13 cellular contexts compared by ENCODE assay signal in the genomic region with DNA sequence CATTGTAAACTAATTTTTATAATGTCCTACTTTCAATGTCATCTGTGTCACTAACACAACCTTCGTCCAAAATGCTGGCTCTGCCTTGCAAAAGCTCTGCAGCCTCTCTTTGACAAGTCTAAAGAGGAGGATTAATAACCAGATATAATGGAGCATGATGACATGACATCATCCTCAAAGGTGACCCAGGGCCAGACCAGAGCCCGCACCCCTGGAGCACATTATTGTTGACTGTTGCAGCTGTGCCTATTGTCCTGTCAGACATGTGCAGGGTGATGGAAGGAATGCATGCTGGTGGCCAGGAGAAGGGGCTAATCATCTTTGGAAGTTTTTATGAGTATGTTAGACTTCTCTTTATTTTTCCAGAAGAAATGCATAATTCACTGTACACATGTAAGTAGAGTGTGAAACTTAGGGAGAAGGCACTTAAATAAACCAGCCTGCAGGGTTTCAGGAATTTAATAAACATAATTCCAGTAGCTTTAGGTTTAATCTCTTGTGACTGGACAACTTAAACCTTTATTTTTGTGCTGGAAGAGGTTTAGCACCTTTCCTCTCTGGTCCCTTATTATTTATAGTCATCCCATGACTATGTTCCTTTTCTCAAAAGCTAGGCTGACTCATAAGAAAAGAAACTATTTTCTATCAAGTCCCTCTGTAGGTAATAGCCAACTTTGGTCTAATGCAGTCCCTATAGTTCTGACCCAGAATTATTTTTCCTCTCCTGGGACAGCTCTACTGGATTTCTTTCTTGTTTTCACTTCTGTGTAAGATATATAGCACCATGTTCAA.
DNase-seq lines count a peak whose midpoint lies in the region; ATAC-seq and TF ChIP-seq lines count a peak whose summit lies in the region.
"Had no signal": no experiment of that assay in that cellular context is flagged by ENCODE, and none has a peak within 500 bp of the region (broad histone marks: within the 10 kb centered on the region; RNA-seq: fewer than 3 reads in every experiment).

No MANE protein-coding gene starts in this region.

- H3K27ac ChIP-seq in Panc1 (ENCODE audit: low read length): peak overlapping the region; percentile 64; the same call in 1 of the 2 replicates
- peak overlapping the region; percentile 93 for H3K27ac ChIP-seq in endodermal cell (ENCODE audit: low read depth, low read length)
- H3K27ac ChIP-seq: left lung had no signal

- in situ Hi-C loops in Panc1 (cut with HindIII; ENCODE audit: low pct_unique_long_range_greater_than_20kb, low sequenced_read_pairs): no loop called here

- no peaks in the 10 kb centered on the region for H3K4me1 Mint-ChIP-seq in endodermal cell
- H3K4me1 Mint-ChIP-seq in activated naive CD4-positive, alpha-beta T cell treated with anti-CD3 and anti-CD28 coated beads, Interleukin-2, amount 10 ng/mL, durations not matched to agents 7 days and 5 days: no peaks in the 10 kb centered on the region
- H3K4me1 Mint-ChIP-seq: activated T-helper 17 cell treated with anti-CD3 and anti-CD28 coated beads, Interleukin-2, amount 50 U/mL, for 72 hours had no signal

- ATAC-seq in Panc1: peak; percentile 26; the same call in 1 of the 2 replicates
- ATAC-seq: activated T-helper 17 cell treated with anti-CD3 and anti-CD28 coated beads, Interleukin-2, amount 50 U/mL, for 72 hours; left lung had no signal

- H3K4me3 ChIP-seq in Panc1 (ENCODE audit: low read depth in 2 of 2, low read length in 2 of 2) (no peak overlapping the region), endodermal cell (ENCODE audit: low read length) (no peak overlapping the region), retinal pigment epithelial cell (ENCODE audit: low read length) (no peak overlapping the region)
- H3K4me3 ChIP-seq: left lung had no signal

- no peak overlapping the region for H3K4me3 Mint-ChIP-seq in endodermal cell
- H3K4me3 Mint-ChIP-seq in activated naive CD4-positive, alpha-beta T cell treated with anti-CD3 and anti-CD28 coated beads, Interleukin-2, amount 10 ng/mL, durations not matched to agents 7 days and 5 days: no peak overlapping the region
- H3K4me3 Mint-ChIP-seq: activated CD4-positive, alpha-beta memory T cell treated with anti-CD3 and anti-CD28 coated beads for 36 hours; activated T-helper 17 cell treated with anti-CD3 and anti-CD28 coated beads, Interleukin-2, amount 50 U/mL, for 72 hours; CD4-positive, alpha-beta T cell had no signal

- 88 to 94% methylated on average over 2 of the region's 2 CpGs for WGBS in endodermal cell (ENCODE audit: insufficient coverage in 1 of 2, insufficient read length in 1 of 2), 2 experiments

- no peaks in the 10 kb centered on the region for H3K36me3 ChIP-seq in Panc1 (ENCODE audit: control insufficient read depth, insufficient read depth, low read length)
- H3K36me3 ChIP-seq in endodermal cell (ENCODE audit: control insufficient read depth, insufficient read depth, low read length): no peaks in the 10 kb centered on the region
- H3K36me3 ChIP-seq: left lung had no signal

- peaks cover 31% of the 10 kb centered on the region; the same call in 1 of the 2 replicates for H3K9me3 ChIP-seq in Panc1 (ENCODE audit: control insufficient read depth, insufficient read depth, low read depth, low read length)
- H3K9me3 ChIP-seq in endodermal cell (ENCODE audit: control insufficient read depth, low read length): peaks cover 19% of the 10 kb centered on the region

- BruUV-seq in Panc1 (replicated peaks; lab: Mats Ljungman, UMichigan): no TSS peak

- no peaks in the 10 kb centered on the region for H3K36me3 Mint-ChIP-seq in endodermal cell (ENCODE audit: low read depth)
- H3K36me3 Mint-ChIP-seq in activated naive CD4-positive, alpha-beta T cell treated with anti-CD3 and anti-CD28 coated beads, Interleukin-2, amount 10 ng/mL, durations not matched to agents 7 days and 5 days: no peaks in the 10 kb centered on the region
- H3K36me3 Mint-ChIP-seq: activated CD4-positive, alpha-beta memory T cell treated with anti-CD3 and anti-CD28 coated beads for 36 hours had no signal

- POLR2A ChIA-PET in Panc1 (lab: Charles Lee): interaction anchor here (0.6 kb wide), 1 partner anchor 285 kb away, joined by 3 read pairs; no protein-coding TSS in a partner anchor

- H3K27me3 ChIP-seq in Panc1 (ENCODE audit: control insufficient read depth, insufficient read depth, low read length): no peaks in the 10 kb centered on the region
- no peaks in the 10 kb centered on the region for H3K27me3 ChIP-seq in endodermal cell (ENCODE audit: control insufficient read depth, insufficient read depth, low read length, poor library complexity, severe bottlenecking)
- H3K27me3 ChIP-seq: left lung had no signal

- CTCF ChIA-PET in Panc1 (lab: Charles Lee): no interaction called here
- CTCF ChIA-PET in activated naive CD4-positive, alpha-beta T cell treated with anti-CD3 and anti-CD28 coated beads, Interleukin-2, amount 10 ng/mL, durations not matched to agents 7 days and 5 days (lab: Charles Lee): no interaction called here

- no peak overlapping the region for H3K27ac Mint-ChIP-seq in endodermal cell
- H3K27ac Mint-ChIP-seq in activated naive CD4-positive, alpha-beta T cell treated with anti-CD3 and anti-CD28 coated beads, Interleukin-2, amount 10 ng/mL, durations not matched to agents 7 days and 5 days: no peak overlapping the region
- H3K27ac Mint-ChIP-seq: activated CD4-positive, alpha-beta memory T cell treated with anti-CD3 and anti-CD28 coated beads for 36 hours; activated T-helper 17 cell treated with anti-CD3 and anti-CD28 coated beads, Interleukin-2, amount 50 U/mL, for 72 hours; CD4-positive, alpha-beta T cell had no signal

- no peaks in the 10 kb centered on the region for H3K27me3 Mint-ChIP-seq in endodermal cell (ENCODE audit: insufficient read depth)
- no peaks in the 10 kb centered on the region for H3K27me3 Mint-ChIP-seq in activated naive CD4-positive, alpha-beta T cell treated with anti-CD3 and anti-CD28 coated beads, Interleukin-2, amount 10 ng/mL, durations not matched to agents 7 days and 5 days
- H3K27me3 Mint-ChIP-seq: activated CD4-positive, alpha-beta memory T cell treated with anti-CD3 and anti-CD28 coated beads for 36 hours; activated T-helper 17 cell treated with anti-CD3 and anti-CD28 coated beads, Interleukin-2, amount 50 U/mL, for 72 hours; CD4-positive, alpha-beta T cell had no signal

- peak; percentile 16 for DNase-seq in NCI-H82 (lab: John Stamatoyannopoulos, UW)
- no peak for DNase-seq in NCI-H82 treated with DMSO at 0.1 percent for 48 hours (lab: John Stamatoyannopoulos, UW; ENCODE audit: unreplicated experiment)
- DNase-seq in Panc1 (ENCODE audit: low read depth, low spot score): no peak
- DNase-seq in endodermal cell: no peak
- DNase-seq in retinal pigment epithelial cell (ENCODE audit: low read depth): peak; percentile 21
- DNase-seq in NCI-H1092 treated with DMSO at 0.1 percent for 48 hours (lab: John Stamatoyannopoulos, UW): no peak
- no peak for DNase-seq in activated naive CD4-positive, alpha-beta T cell treated with anti-CD3 and anti-CD28 coated beads, Interleukin-2, amount 10 ng/mL, durations not matched to agents 7 days and 5 days
- no peak for DNase-seq in activated T-cell treated with anti-CD3 and anti-CD28 coated beads, Interleukin-2, amount 50 U/mL, for 1 hour
- DNase-seq: activated CD4-positive, alpha-beta memory T cell treated with anti-CD3 and anti-CD28 coated beads for 36 hours; CD4-positive, alpha-beta T cell; left lung; NCI-H2029 had no signal

- H3K9me3 Mint-ChIP-seq in endodermal cell: peaks cover 16% of the 10 kb centered on the region
- peaks cover 2% of the 10 kb centered on the region for H3K9me3 Mint-ChIP-seq in activated naive CD4-positive, alpha-beta T cell treated with anti-CD3 and anti-CD28 coated beads, Interleukin-2, amount 10 ng/mL, durations not matched to agents 7 days and 5 days

- H3K4me1 ChIP-seq in Panc1 (ENCODE audit: control insufficient read depth, insufficient read depth, low read length) (no peaks in the 10 kb centered on the region), endodermal cell (ENCODE audit: control insufficient read depth, insufficient read depth, low read length) (no peaks in the 10 kb centered on the region)
- H3K4me1 ChIP-seq: left lung had no signal

- intact Hi-C loops in Panc1 (cut with micrococcal nuclease; ENCODE audit: unreplicated experiment): no loop called here

- no peak overlapping the region for H3K9ac ChIP-seq in endodermal cell (ENCODE audit: extremely low read depth, low read length, poor library complexity, severe bottlenecking)

- no peak for TF ChIP-seq CTCF in Panc1 (IDR thresholded peaks at IDR 0.05)
- TF ChIP-seq CTCF in endodermal cell (conservative IDR thresholded peaks at IDR 0.05): no peak
- TF ChIP-seq CTCF in retinal pigment epithelial cell (conservative IDR thresholded peaks at IDR 0.05; ENCODE audit: low read depth, low read length): peak; percentile 4

Comparison
In these comparisons a context has a peak if more than half of its experiments do, and no peak if none do; other contexts are left out.
1. DNase-seq: peak in NCI-H82 (single experiment) and retinal pigment epithelial cell (single experiment); none in NCI-H82 treated with DMSO at 0.1 percent for 48 hours (single experiment), Panc1 (single experiment), endodermal cell (single experiment), NCI-H1092 treated with DMSO at 0.1 percent for 48 hours (single experiment), activated naive CD4-positive, alpha-beta T cell treated with anti-CD3 and anti-CD28 coated beads, Interleukin-2, amount 10 ng/mL, durations not matched to agents 7 days and 5 days (single experiment) and activated T-cell treated with anti-CD3 and anti-CD28 coated beads, Interleukin-2, amount 50 U/mL, for 1 hour (single experiment).